8 cellular contexts compared by ENCODE assay signal in the genomic region with DNA sequence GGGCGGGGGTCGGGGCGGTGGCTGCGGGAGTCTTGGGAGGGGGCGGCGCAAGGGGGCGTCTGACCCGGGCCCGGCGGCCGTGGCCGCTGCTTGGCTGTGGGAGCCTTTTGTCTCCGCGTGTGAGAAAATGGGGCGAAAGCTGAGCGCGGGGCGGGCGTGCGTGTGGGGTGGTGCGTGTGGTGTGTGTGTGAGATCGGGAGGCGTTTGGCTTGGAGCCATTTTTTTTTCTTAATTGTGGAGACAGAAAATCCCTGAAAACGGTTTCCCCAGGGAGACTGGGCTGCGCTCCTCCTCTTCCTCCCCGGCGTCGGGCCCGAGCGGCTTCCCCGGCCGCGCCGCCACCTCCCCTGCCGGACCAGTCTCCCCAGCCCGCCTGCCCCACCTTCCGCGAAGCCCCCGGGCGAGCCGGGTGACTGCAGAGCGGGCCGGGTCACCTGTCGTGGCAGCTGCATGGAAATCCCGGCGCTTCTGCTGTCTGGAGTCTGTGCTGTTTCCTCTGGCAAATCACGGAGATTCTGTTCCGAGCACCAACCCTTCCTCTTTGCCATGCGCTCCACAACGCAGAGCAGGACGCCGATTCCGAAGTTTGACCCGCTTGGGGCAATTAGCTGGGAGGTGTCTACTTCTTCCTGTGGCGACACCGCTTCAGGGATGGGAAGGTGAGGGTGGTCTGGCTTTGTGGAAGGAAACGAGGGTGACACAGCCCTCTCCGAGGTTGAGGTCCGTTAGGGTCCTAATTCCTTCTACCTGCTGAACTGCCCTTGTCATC.
DNase-seq lines count a peak whose midpoint lies in the region; ATAC-seq and FAIRE-seq lines count a peak whose summit lies in the region.

No MANE protein-coding gene starts in this region.

- peaks cover 19% of the 10 kb centered on the region for H3K4me1 ChIP-seq in mononuclear cell (ENCODE audit: insufficient read depth, low read length)

- peaks cover 6% of the 10 kb centered on the region for H3K27me3 ChIP-seq in mononuclear cell (ENCODE audit: insufficient read depth, low read length)

- H3K4me1 Mint-ChIP-seq in stimulated activated memory B cell treated with anti-CD40 and anti-IgM and Interleukin-4, amounts not matched to agents 10 μg/mL and 1 μg/mL and 100 μg/mL, for 72 hours: peaks cover 40% of the 10 kb centered on the region

- H3K4me3 Mint-ChIP-seq in stimulated activated memory B cell treated with anti-CD40 and anti-IgM and Interleukin-4, amounts not matched to agents 10 μg/mL and 1 μg/mL and 100 μg/mL, for 72 hours: peak overlapping the region; percentile 87

- H3K9me3 Mint-ChIP-seq in stimulated activated memory B cell treated with anti-CD40 and anti-IgM and Interleukin-4, amounts not matched to agents 10 μg/mL and 1 μg/mL and 100 μg/mL, for 72 hours: no peaks in the 10 kb centered on the region

- peak; percentile 30 for ATAC-seq in HG03439 (IDR thresholded peaks at IDR 0.05; ENCODE audit: unreplicated experiment)
- peak; percentile 65 for ATAC-seq in stimulated activated memory B cell treated with anti-CD40 and anti-IgM and Interleukin-4, amounts not matched to agents 10 μg/mL and 1 μg/mL and 100 μg/mL, for 72 hours

- FAIRE-seq in GM19239 (lab: Jason Lieb, UNC): peak; percentile 87

- H3K27me3 Mint-ChIP-seq in stimulated activated memory B cell treated with anti-CD40 and anti-IgM and Interleukin-4, amounts not matched to agents 10 μg/mL and 1 μg/mL and 100 μg/mL, for 72 hours: no peaks in the 10 kb centered on the region

- no peaks in the 10 kb centered on the region for H3K9me3 ChIP-seq in mononuclear cell (ENCODE audit: low read depth, low read length)

- DNase-seq in ACHN: peak; percentile 50
- DNase-seq in GM19239 (ENCODE audit: insufficient read length, low spot score): peak; percentile 59
- peak; percentile 6 for DNase-seq in NOMO-1 treated with DMSO at 0.1 percent for 48 hours (lab: John Stamatoyannopoulos, UW; ENCODE audit: unreplicated experiment)
- DNase-seq in activated T-cell treated with anti-CD3 and anti-CD28 coated beads for 48 hours (ENCODE audit: low read depth): peak; percentile 25
- no peak for DNase-seq in epithelial cell of prostate (ENCODE audit: low read depth, low spot score)

- H3K27ac ChIP-seq in epithelial cell of prostate: peak overlapping the region; percentile 89

- in situ Hi-C loops in ACHN (cut with HindIII; ENCODE audit: low pct_ligation_motif_present, low pct_unique_long_range_greater_than_20kb, low sequenced_read_pairs): no loop called here

- H3K36me3 Mint-ChIP-seq in stimulated activated memory B cell treated with anti-CD40 and anti-IgM and Interleukin-4, amounts not matched to agents 10 μg/mL and 1 μg/mL and 100 μg/mL, for 72 hours: no peaks in the 10 kb centered on the region

- peak overlapping the region; percentile 61 for H3K4me3 ChIP-seq in mononuclear cell (ENCODE audit: low read length)

- peak overlapping the region; percentile 87 for H3K27ac Mint-ChIP-seq in stimulated activated memory B cell treated with anti-CD40 and anti-IgM and Interleukin-4, amounts not matched to agents 10 μg/mL and 1 μg/mL and 100 μg/mL, for 72 hours
